8 cellular contexts compared by ENCODE assay signal in genomic region chr9:133356391-133357091, GRCh38. TPM values are rescaled to one million over a fixed set of nuclear protein-coding genes. Genes with fewer than 3 reads are reported as not detected.
DNase-seq lines count a peak whose midpoint lies in the region; ATAC-seq, FAIRE-seq and TF ChIP-seq lines count a peak whose summit lies in the region.

TSS of gene SURF1 (minus strand) at chr9:133356487. CDS start at chr9:133356453, 34 bp downstream.
TSS of gene SURF2 (plus strand) at chr9:133356550. CDS start at chr9:133356593, 43 bp downstream.

- peak within 1 kb of the TSS; percentile 84 for H2AK5ac ChIP-seq in neuronal stem cell (ENCODE audit: low read depth, low read length)

- CTCF ChIA-PET in CD8-positive, alpha-beta T cell (lab: Charles Lee), result interaction anchor here (0.8 to 2.2 kb wide), 6 partner anchors 11 to 130 kb away, joined by 3 to 11 read pairs (median 4); no protein-coding TSS in a partner anchor

- ATAC-seq in CD8-positive, alpha-beta T cell, result peak; percentile 93
- ATAC-seq in GM19467 (IDR thresholded peaks at IDR 0.05; ENCODE audit: unreplicated experiment), result peak; percentile 43

- no peak for TF ChIP-seq CTCF in CD8-positive, alpha-beta T cell (IDR thresholded peaks at IDR 0.05)

- peak within 1 kb of the TSS; percentile 98 for H3K18ac ChIP-seq in neuronal stem cell (ENCODE audit: low read length)

- H3K27me3 Mint-ChIP-seq in CD8-positive, alpha-beta T cell (ENCODE audit: low read depth), result no peaks in the 10 kb centered on the region

- peak within 1 kb of the TSS; percentile 90 for H3K23ac ChIP-seq in neuronal stem cell (ENCODE audit: low read depth, low read length, poor library complexity)

- H4K91ac ChIP-seq in neuronal stem cell (ENCODE audit: low read depth, low read length, poor library complexity), result no peak within 1 kb of the TSS

- peak within 1 kb of the TSS; percentile 87 for H3K4me3 Mint-ChIP-seq in CD8-positive, alpha-beta T cell

- POLR2A ChIA-PET in CD8-positive, alpha-beta T cell (lab: Charles Lee), result interaction anchor here (1.0 to 3.1 kb wide), 9 partner anchors 8 to 170 kb away, joined by 3 to 34 read pairs (median 6); partner anchors contain the start of genes MED22, REXO4, RPL7A and SLC2A6

- no peaks in the 10 kb centered on the region for H3K27me3 ChIP-seq in CD8-positive, alpha-beta T cell (ENCODE audit: insufficient read depth, low read length)
- no peaks in the 10 kb centered on the region for H3K27me3 ChIP-seq in SJCRH30
- H3K27me3 ChIP-seq in neuronal stem cell (ENCODE audit: control insufficient read depth in 3 of 3, insufficient read depth in 3 of 3, low read depth in 1 of 3, low read length in 3 of 3), result no peaks in the 10 kb centered on the region

- no peak within 1 kb of the TSS for H2BK12ac ChIP-seq in neuronal stem cell (ENCODE audit: low read length)

- H3K4me1 Mint-ChIP-seq in CD8-positive, alpha-beta T cell (ENCODE audit: low read depth), result peaks cover 36% of the 10 kb centered on the region

- peak within 1 kb of the TSS; percentile 97 for H2AFZ ChIP-seq in neuronal stem cell (ENCODE audit: low read length)

- TF ChIP-seq EP300 in Ishikawa (IDR thresholded peaks at IDR 0.05; ENCODE audit: borderline replicate concordance), result no peak

- no peak for FAIRE-seq in frontal cortex (lab: Jason Lieb, UNC)

- peak within 1 kb of the TSS; percentile 95 for H3K4me2 ChIP-seq in neuronal stem cell (ENCODE audit: insufficient read depth, low read length, poor library complexity, severe bottlenecking)

- no peak within 1 kb of the TSS for H3K4ac ChIP-seq in neuronal stem cell (ENCODE audit: low read length)

- H4K8ac ChIP-seq in neuronal stem cell (ENCODE audit: low read depth, low read length), result peak within 1 kb of the TSS; percentile 70

- H3K36me3 Mint-ChIP-seq in CD8-positive, alpha-beta T cell, result peaks cover 51% of the 10 kb centered on the region

- H3K9me3 ChIP-seq in CD8-positive, alpha-beta T cell (ENCODE audit: low read length), result no peaks in the 10 kb centered on the region
- no peaks in the 10 kb centered on the region for H3K9me3 ChIP-seq in SJCRH30 (replicated peaks)
- peaks cover 0 to 5% of the 10 kb centered on the region in 2 donors for H3K9me3 ChIP-seq in neuronal stem cell (replicated peaks in 1 of 2; ENCODE audit: control insufficient read depth in 2 of 2, insufficient read depth in 1 of 2, low read depth in 1 of 2, low read length in 2 of 2)

- peak within 1 kb of the TSS; percentile 98 for H3K9ac ChIP-seq in neuronal stem cell (ENCODE audit: low read depth, low read length, poor library complexity)

- no CpG with 5 or more reads among the region's 78 CpGs for WGBS in neuronal stem cell (ENCODE audit: extremely low coverage in 2 of 2, insufficient read length in 2 of 2, insufficient replicate concordance in 1 of 2), 2 donors

- peak within 1 kb of the TSS; percentile 45 for H2BK5ac ChIP-seq in neuronal stem cell (ENCODE audit: low read length)

- DNase-seq in CD8-positive, alpha-beta T cell, result peak; percentile 81 to 93 (median 90)
- DNase-seq in SJCRH30 (peak; percentile 87 to 88), activated gamma-delta T cell treated with Interleukin-2 at 50 U/mL for 16 hours (peak; percentile 91), frontal cortex (ENCODE audit: low spot score in 2 of 2) (peak; percentile 93 to 94), neuronal stem cell (ENCODE audit: low spot score) (peak; percentile 80), stromal cell of bone marrow (ENCODE audit: low read depth) (peak; percentile 64)

- peaks cover 49% of the 10 kb centered on the region for H3K36me3 ChIP-seq in CD8-positive, alpha-beta T cell (ENCODE audit: insufficient read depth, low read length)
- H3K36me3 ChIP-seq in SJCRH30, result peaks cover 26% of the 10 kb centered on the region
- peaks cover 33 to 71% of the 10 kb centered on the region in 2 donors for H3K36me3 ChIP-seq in neuronal stem cell (replicated peaks in 1 of 2; ENCODE audit: control insufficient read depth in 2 of 2, insufficient read depth in 2 of 2, low read length in 2 of 2)

- intact Hi-C loops in CD8-positive, alpha-beta T cell (cut with DNase I, micrococcal nuclease), result loop anchor here (1.0 to 5.0 kb wide), 8 partner anchors 8 to 412 kb away; partner anchors contain the start of genes MED22 (in 2 of the 2), REXO4 (in 2 of the 2), RPL7A (in 2 of the 2) and STKLD1 (in 2 of the 2)

- no peak within 1 kb of the TSS for H3K14ac ChIP-seq in neuronal stem cell (ENCODE audit: low read length)

- no peak within 1 kb of the TSS for H2BK120ac ChIP-seq in neuronal stem cell (ENCODE audit: low read depth, low read length)

- H3K27ac Mint-ChIP-seq in CD8-positive, alpha-beta T cell, result peak within 1 kb of the TSS; percentile 93

- H3K79me1 ChIP-seq in neuronal stem cell (ENCODE audit: low read depth, low read length), result peaks cover 16% of the 10 kb centered on the region

- H3K4me1 ChIP-seq in CD8-positive, alpha-beta T cell (ENCODE audit: insufficient read depth, low read length), result peaks cover 30% of the 10 kb centered on the region
- H3K4me1 ChIP-seq in SJCRH30 (peaks cover 23% of the 10 kb centered on the region), neuronal stem cell (ENCODE audit: control insufficient read depth in 2 of 2, insufficient read depth in 1 of 2, low read depth in 1 of 2, low read length in 2 of 2) (peaks cover 4 to 10% of the 10 kb centered on the region in 2 donors)

- H3K27ac ChIP-seq in CD8-positive, alpha-beta T cell (ENCODE audit: low read depth, low read length), result peak within 1 kb of the TSS; percentile 77
- peak within 1 kb of the TSS; percentile 31; the same call in 1 of the 2 replicates for H3K27ac ChIP-seq in SJCRH30
- H3K27ac ChIP-seq in neuronal stem cell (replicated peaks; ENCODE audit: low read length), result no peak within 1 kb of the TSS

- H3K9me3 Mint-ChIP-seq in CD8-positive, alpha-beta T cell, result no peaks in the 10 kb centered on the region

- peak within 1 kb of the TSS; percentile 86 for H3K4me3 ChIP-seq in CD8-positive, alpha-beta T cell (ENCODE audit: low read depth, low read length)
- peak within 1 kb of the TSS; percentile 73 for H3K4me3 ChIP-seq in SJCRH30
- peak within 1 kb of the TSS; percentile 88 to 90 for H3K4me3 ChIP-seq in neuronal stem cell (ENCODE audit: low read length in 2 of 2)

- no peak within 1 kb of the TSS for H2BK15ac ChIP-seq in neuronal stem cell (ENCODE audit: low read length)

- TF ChIP-seq RAD21 in Ishikawa (IDR thresholded peaks at IDR 0.05; ENCODE audit: low read depth), result peak; percentile 8; the same call in 1 of the 2 replicates

TF ChIP-seq in Ishikawa, 13 proteins besides CTCF, POLR2A, EP300 and RAD21:
- TF ChIP-seq NFIC (IDR thresholded peaks at IDR 0.05) (no peak), TCF12 (IDR thresholded peaks at IDR 0.05; ENCODE audit: low read depth) (0 out of 2 replicates have a peak, but pooled peaks have one; percentile 23), MAX (IDR thresholded peaks at IDR 0.05) (peak; percentile 42; the same call in 1 of the 2 replicates), REST (IDR thresholded peaks at IDR 0.05; ENCODE audit: low read depth) (no peak), CREB1 (IDR thresholded peaks at IDR 0.05; ENCODE audit: low read depth) (no peak), TAF1 (IDR thresholded peaks at IDR 0.05; ENCODE audit: low read depth) (peak; percentile 71), YY1 (IDR thresholded peaks at IDR 0.05; ENCODE audit: low read depth) (peak; percentile 90), EGR1 (IDR thresholded peaks at IDR 0.05) (peak; percentile 95), USF1 (IDR thresholded peaks at IDR 0.05) (peak; percentile 42; the same call in 1 of the 2 replicates)

RNA-seq across cellular contexts. Expression of gene SURF1, which starts in this region (rescaled TPM):
- 10 to 100 TPM; 34.3 to 36.8 TPM for total RNA-seq in CD8-positive, alpha-beta T cell
- total RNA-seq in SJCRH30 (2014; rRNA removed; shearing (Covaris generic)), result 19.0 and 19.3 TPM in 2 replicates
- total RNA-seq in frontal cortex, result 13.9 TPM
- 34.2 TPM for polyA plus RNA-seq in neuronal stem cell (2013, experiment 1 of 2)
- polyA plus RNA-seq in neuronal stem cell (2013, experiment 2 of 2), result 33.7 TPM

RNA-seq across cellular contexts. Expression of gene SURF2, which starts in this region (rescaled TPM):
- 10 to 100 TPM; 18.6 to 21.9 TPM for total RNA-seq in CD8-positive, alpha-beta T cell
- total RNA-seq in SJCRH30 (2014; rRNA removed; shearing (Covaris generic)), result 34.7 and 36.2 TPM in 2 replicates
- 17.1 TPM for total RNA-seq in frontal cortex
- polyA plus RNA-seq in neuronal stem cell (2013, experiment 1 of 2), result 22.0 TPM
- 22.0 TPM for polyA plus RNA-seq in neuronal stem cell (2013, experiment 2 of 2)
